8 cellular contexts compared by ENCODE assay signal in the genomic region with DNA sequence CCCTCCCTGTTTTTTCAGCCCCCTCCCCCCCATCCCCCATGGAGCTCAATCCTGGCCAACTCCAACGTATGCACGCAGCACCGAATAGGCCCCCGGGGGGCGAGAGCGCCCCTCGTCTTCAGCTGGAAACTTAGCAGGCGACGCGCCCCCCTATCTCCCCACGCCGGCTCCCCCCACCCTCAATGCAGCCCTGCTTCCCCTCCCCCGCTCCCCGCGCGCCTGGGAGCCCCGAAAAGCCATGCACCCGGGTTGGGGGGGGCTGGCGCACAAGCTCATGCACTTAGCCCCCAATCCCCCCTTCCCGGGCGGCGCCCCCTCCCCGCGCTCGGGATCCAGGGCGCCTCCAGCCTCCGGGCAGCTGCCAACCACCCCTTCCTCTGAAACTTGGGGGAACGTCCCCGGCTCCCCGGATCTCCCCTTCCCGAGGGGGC. TPM values are rescaled to one million over a fixed set of nuclear protein-coding genes. Genes with fewer than 3 reads are reported as not detected.
DNase-seq lines count a peak whose midpoint lies in the region; FAIRE-seq and TF ChIP-seq lines count a peak whose summit lies in the region.

No MANE protein-coding gene starts in this region.

- in situ Hi-C loops in KBM-7 (cut with MboI; ENCODE audit: low pct_unique_long_range_greater_than_20kb, low sequenced_read_pairs) = no loop called here

- H3K36me3 ChIP-seq in iPS DF 6.9 (ENCODE audit: control insufficient read depth, insufficient read depth, low read length) = 0 out of 2 replicates have a peak, but pooled peaks cover 2% of the 10 kb centered on the region

- no peak for TF ChIP-seq EP300 in Ishikawa (IDR thresholded peaks at IDR 0.05; ENCODE audit: borderline replicate concordance)

- WGBS in iPS DF 6.9 (ENCODE audit: insufficient coverage, insufficient read length) = no CpG with 5 or more reads among the region's 31 CpGs

- H3K4me3 ChIP-seq in iPS DF 6.9 (ENCODE audit: low read length) (peak overlapping the region; percentile 37; the same call in 1 of the 2 replicates), skin epidermis (peak overlapping the region; percentile 78 to 100 (median 98))

- no peak for TF ChIP-seq POLR2A in GM12891 (IDR thresholded peaks at IDR 0.05; ENCODE audit: low read depth, low read length)

- peaks cover 10% of the 10 kb centered on the region for H3K27me3 ChIP-seq in iPS DF 6.9 (ENCODE audit: control insufficient read depth, insufficient read depth, low read length)

- peaks cover 3% of the 10 kb centered on the region; the same call in 1 of the 2 replicates for H3K4me1 ChIP-seq in iPS DF 6.9 (ENCODE audit: control insufficient read depth, insufficient read depth, low read length)

- peak overlapping the region; percentile 52 for H3K4me3 Mint-ChIP-seq in activated T-helper 2 cell treated with anti-CD3 and anti-CD28 coated beads, Interferon-gamma antibody, Interleukin-2, Interleukin-4, amounts not matched to agents 10 μg/mL and 5 μg/mL and 100 μg/mL, durations not matched to agents 14 hours and 24 hours and 36 hours (ENCODE audit: low read depth)

- H3K27ac ChIP-seq in iPS DF 6.9 (ENCODE audit: low read length) (no peak overlapping the region), skin epidermis (peak overlapping the region; percentile 91 to 100 (median 97))

- no peaks in the 10 kb centered on the region for H3K27me3 Mint-ChIP-seq in activated T-helper 2 cell treated with anti-CD3 and anti-CD28 coated beads, Interferon-gamma antibody, Interleukin-2, Interleukin-4, amounts not matched to agents 10 μg/mL and 5 μg/mL and 100 μg/mL, durations not matched to agents 14 hours and 24 hours and 36 hours (ENCODE audit: low read depth)

- peaks cover 19% of the 10 kb centered on the region for H3K4me1 Mint-ChIP-seq in activated T-helper 2 cell treated with anti-CD3 and anti-CD28 coated beads, Interferon-gamma antibody, Interleukin-2, Interleukin-4, amounts not matched to agents 10 μg/mL and 5 μg/mL and 100 μg/mL, durations not matched to agents 14 hours and 24 hours and 36 hours (ENCODE audit: low read depth)

- intact Hi-C loops in activated T-helper 2 cell treated with anti-CD3 and anti-CD28 coated beads, Interferon-gamma antibody, Interleukin-2, Interleukin-4, amounts not matched to agents 10 μg/mL and 5 μg/mL and 100 μg/mL, durations not matched to agents 14 hours and 24 hours and 36 hours (cut with micrococcal nuclease) = loop anchor here (1.0 to 5.0 kb wide), 6 partner anchors 9 to 181 kb away; partner anchors contain the start of genes MAP2K2, PIAS4 and YJU2

- H3K27ac Mint-ChIP-seq in activated T-helper 2 cell treated with anti-CD3 and anti-CD28 coated beads, Interferon-gamma antibody, Interleukin-2, Interleukin-4, amounts not matched to agents 10 μg/mL and 5 μg/mL and 100 μg/mL, durations not matched to agents 14 hours and 24 hours and 36 hours = no peak overlapping the region

- TF ChIP-seq RAD21 in Ishikawa (IDR thresholded peaks at IDR 0.05; ENCODE audit: low read depth) = no peak

- no peaks in the 10 kb centered on the region for H3K9me3 Mint-ChIP-seq in activated T-helper 2 cell treated with anti-CD3 and anti-CD28 coated beads, Interferon-gamma antibody, Interleukin-2, Interleukin-4, amounts not matched to agents 10 μg/mL and 5 μg/mL and 100 μg/mL, durations not matched to agents 14 hours and 24 hours and 36 hours

- H3K36me3 Mint-ChIP-seq in activated T-helper 2 cell treated with anti-CD3 and anti-CD28 coated beads, Interferon-gamma antibody, Interleukin-2, Interleukin-4, amounts not matched to agents 10 μg/mL and 5 μg/mL and 100 μg/mL, durations not matched to agents 14 hours and 24 hours and 36 hours (ENCODE audit: low read depth) = peaks cover 12% of the 10 kb centered on the region

- no peak for DNase-seq in activated T-helper 2 cell treated with anti-CD3 and anti-CD28 coated beads, Interferon-gamma antibody, Interleukin-2, Interleukin-4, amounts not matched to agents 10 μg/mL and 5 μg/mL and 100 μg/mL, durations not matched to agents 14 hours and 24 hours and 36 hours (ENCODE audit: low spot score)
- no peak for DNase-seq in iPS DF 6.9 (ENCODE audit: low read depth, low spot score)
- no peak for DNase-seq in GM19240 (ENCODE audit: insufficient read length, low spot score)
- no peak for DNase-seq in GM12891 (ENCODE audit: insufficient read length, low spot score)
- no peak for DNase-seq in mesenteric fat pad (ENCODE audit: low spot score)
- DNase-seq in KBM-7 = no peak

- no peaks in the 10 kb centered on the region for H3K9me3 ChIP-seq in iPS DF 6.9 (ENCODE audit: control insufficient read depth, insufficient read depth, low read length)

- no peak for FAIRE-seq in GM12891 (lab: Jason Lieb, UNC)

TF ChIP-seq in Ishikawa, 13 proteins besides CTCF, POLR2A, EP300 and RAD21:
- TF ChIP-seq YY1 (IDR thresholded peaks at IDR 0.05; ENCODE audit: low read depth) (no peak), TCF12 (IDR thresholded peaks at IDR 0.05; ENCODE audit: low read depth) (no peak), ZBTB7A (IDR thresholded peaks at IDR 0.05; ENCODE audit: low read depth) (peak; percentile 78), CREB1 (IDR thresholded peaks at IDR 0.05; ENCODE audit: low read depth) (no peak), TAF1 (IDR thresholded peaks at IDR 0.05; ENCODE audit: low read depth) (0 out of 2 replicates have a peak, but pooled peaks have one; percentile 2)

TF ChIP-seq in GM12891, 5 proteins besides CTCF, POLR2A, EP300 and RAD21:
- TF ChIP-seq PAX5 (IDR thresholded peaks at IDR 0.05; ENCODE audit: insufficient read depth, low read length, severe bottlenecking) = no peak
- TF ChIP-seq POU2F2 (IDR thresholded peaks at IDR 0.05; ENCODE audit: low read depth, low read length) = no peak
- no peak for TF ChIP-seq POLR2AphosphoS5 (IDR thresholded peaks at IDR 0.05; ENCODE audit: low read depth, low read length)
- no peak for TF ChIP-seq SPI1 (IDR thresholded peaks at IDR 0.05; ENCODE audit: low read depth, low read length)
- no peak for TF ChIP-seq TAF1 (IDR thresholded peaks at IDR 0.05; ENCODE audit: low read depth, low read length)

RNA-seq across cellular contexts. Expression of gene ZBTB7A, which starts 0.5 kb away (rescaled TPM):
- total RNA-seq in activated T-helper 2 cell treated with anti-CD3 and anti-CD28 coated beads, Interferon-gamma antibody, Interleukin-2, Interleukin-4, amounts not matched to agents 10 μg/mL and 5 μg/mL and 100 μg/mL, durations not matched to agents 14 hours and 24 hours and 36 hours = 39.9 and 41.2 TPM in 2 replicates
- polyA plus RNA-seq in GM12891 (2012; ENCODE audit: low read depth, missing spikeins) = 7.3 TPM
- 51.2 TPM for total RNA-seq in mesenteric fat pad

RNA-seq across cellular contexts. Expression of gene MAP2K2, which starts 57.7 kb away (rescaled TPM):
- 131 and 141 TPM in 2 replicates for total RNA-seq in activated T-helper 2 cell treated with anti-CD3 and anti-CD28 coated beads, Interferon-gamma antibody, Interleukin-2, Interleukin-4, amounts not matched to agents 10 μg/mL and 5 μg/mL and 100 μg/mL, durations not matched to agents 14 hours and 24 hours and 36 hours
- 130 TPM for polyA plus RNA-seq in GM12891 (2012; ENCODE audit: low read depth, missing spikeins)
- total RNA-seq in mesenteric fat pad = 110 TPM

RNA-seq across cellular contexts. Expression of gene PIAS4, which starts 58.7 kb away (rescaled TPM):
- total RNA-seq in activated T-helper 2 cell treated with anti-CD3 and anti-CD28 coated beads, Interferon-gamma antibody, Interleukin-2, Interleukin-4, amounts not matched to agents 10 μg/mL and 5 μg/mL and 100 μg/mL, durations not matched to agents 14 hours and 24 hours and 36 hours = 31.5 and 36.3 TPM in 2 replicates
- polyA plus RNA-seq in GM12891 (2012; ENCODE audit: low read depth, missing spikeins) = 14.1 TPM
- total RNA-seq in mesenteric fat pad = 17.9 TPM
